Comparison of ENCODE assay signal across 22 cellular contexts in genomic region chr10:58347967-58348366, GRCh38. TPM values are rescaled to one million over a fixed set of nuclear protein-coding genes. Genes with fewer than 3 reads are reported as not detected.
DNase-seq lines count a peak whose midpoint lies in the region; ATAC-seq, FAIRE-seq and TF ChIP-seq lines count a peak whose summit lies in the region.
"Had no signal": no experiment of that assay in that cellular context is flagged by ENCODE, and none has a peak within 500 bp of the region (broad histone marks: within the 10 kb centered on the region; RNA-seq: fewer than 3 reads in every experiment).

No MANE protein-coding gene starts in this region.

- H3K27ac Mint-ChIP-seq in H9 = peak overlapping the region in 2 of 3 experiments; percentile 47 to 90; a peak in 2 of 7 replicates
- peak overlapping the region; percentile 51 for H3K27ac Mint-ChIP-seq in WTC11
- peak overlapping the region; percentile 10 to 92 (median 62) for H3K27ac Mint-ChIP-seq in naive B cell
- H3K27ac Mint-ChIP-seq: CD8-positive, alpha-beta T cell; HFFc6 had no signal

- H4K20me1 ChIP-seq in H9 (ENCODE audit: control insufficient read depth, insufficient read depth, insufficient read length) = no peaks in the 10 kb centered on the region

- peak; percentile 80 for FAIRE-seq in A549 (lab: Jason Lieb, UNC)
- FAIRE-seq: GM12892, GM18507 had no signal

- peaks cover 6% of the 10 kb centered on the region; the same call in 1 of the 2 replicates for H3K79me2 ChIP-seq in H9 (ENCODE audit: insufficient read depth, low read length)

- H3K27ac ChIP-seq in A549 = no peak overlapping the region
- no peak overlapping the region for H3K27ac ChIP-seq in H9 (ENCODE audit: insufficient read length, low read depth, low read length)
- no peak overlapping the region for H3K27ac ChIP-seq in A673 (ENCODE audit: low read depth, low read length, poor library complexity, severe bottlenecking)

- CTCF ChIA-PET in A549 (lab: Yijun Ruan, JAX) = interaction anchor here (1.7 kb wide), 1 partner anchor 48 kb away, joined by 5 read pairs; no protein-coding TSS in a partner anchor
- CTCF ChIA-PET in WTC11 (lab: Charles Lee) = no interaction called here
- CTCF ChIA-PET in A673 (lab: Charles Lee) = no interaction called here

- peak overlapping the region; percentile 24; the same call in 2 of the 3 replicates for H3K4me2 ChIP-seq in A549
- no peak overlapping the region for H3K4me2 ChIP-seq in H9 (ENCODE audit: insufficient read depth, insufficient read length, low read length)

- H3T11ph ChIP-seq in H9 (ENCODE audit: low read length) = no peak overlapping the region

- H3K9me3 ChIP-seq in A549 = no peaks in the 10 kb centered on the region
- no peaks in the 10 kb centered on the region for H3K9me3 ChIP-seq in H9 (ENCODE audit: control insufficient read depth, low read depth, low read length)
- no peaks in the 10 kb centered on the region for H3K9me3 ChIP-seq in A673 (ENCODE audit: low read depth, low read length, poor library complexity, severe bottlenecking)

- TF ChIP-seq EP300 in A549 (IDR thresholded peaks at IDR 0.05) = no peak

- H3K4me3 Mint-ChIP-seq in H9 = no peak overlapping the region
- no peak overlapping the region for H3K4me3 Mint-ChIP-seq in WTC11
- H3K4me3 Mint-ChIP-seq in naive B cell = peak overlapping the region in 1 of 8 donors; percentile 58
- H3K4me3 Mint-ChIP-seq: CD8-positive, alpha-beta T cell; HFFc6 had no signal

- no peak overlapping the region for H3K23ac ChIP-seq in H9 (ENCODE audit: insufficient read length, low read depth, low read length)

- no peak overlapping the region for H4K91ac ChIP-seq in H9 (ENCODE audit: insufficient read length, low read depth, low read length)

- ATAC-seq in A549 (no peak), WTC11 (no peak), naive B cell (ENCODE audit: low read depth in 2 of 2) (no peak), HG02623 (IDR thresholded peaks at IDR 0.05; ENCODE audit: unreplicated experiment) (no peak)
- ATAC-seq: CD8-positive, alpha-beta T cell had no signal

- no peak overlapping the region for H3K4me3 ChIP-seq in A549
- H3K4me3 ChIP-seq in A673 (ENCODE audit: low read depth, low read length, poor library complexity, severe bottlenecking) = no peak overlapping the region

- H2BK20ac ChIP-seq in H9 (ENCODE audit: low read depth, low read length, poor library complexity, severe bottlenecking) = no peak overlapping the region

- TF ChIP-seq POLR2A in A549 (IDR thresholded peaks at IDR 0.05; ENCODE audit: low read length) = no peak

- H2BK15ac ChIP-seq in H9 (ENCODE audit: low read depth, low read length) = no peak overlapping the region

- no peak overlapping the region for H4K5ac ChIP-seq in H9 (ENCODE audit: insufficient read length, low read depth, low read length)

- H2AFZ ChIP-seq in H9 (ENCODE audit: low read length) = no peak overlapping the region

- H3K56ac ChIP-seq in H9 (ENCODE audit: insufficient read length, low read depth, low read length) = no peak overlapping the region

- no peaks in the 10 kb centered on the region for H3K36me3 ChIP-seq in A673 (ENCODE audit: insufficient read depth, low read length, poor library complexity, severe bottlenecking)

- no peaks in the 10 kb centered on the region; a peak in 1 of 5 replicates for H3K9me3 Mint-ChIP-seq in H9
- no peaks in the 10 kb centered on the region for H3K9me3 Mint-ChIP-seq in WTC11
- no peaks in the 10 kb centered on the region for H3K9me3 Mint-ChIP-seq in naive B cell
- H3K9me3 Mint-ChIP-seq: CD8-positive, alpha-beta T cell; HFFc6 had no signal

- H2BK120ac ChIP-seq in H9 (ENCODE audit: low read depth, low read length, poor library complexity, severe bottlenecking) = no peak overlapping the region

- H3K36me3 Mint-ChIP-seq in H9 (ENCODE audit: insufficient read depth in 1 of 3, low read depth in 3 of 3) = peaks cover 3 to 8% (median 7%) of the 10 kb centered on the region in 3 experiments; a peak in 6 of 7 replicates
- peaks cover 10% of the 10 kb centered on the region for H3K36me3 Mint-ChIP-seq in WTC11
- peaks cover 0 to 6% of the 10 kb centered on the region in 2 donors for H3K36me3 Mint-ChIP-seq in naive B cell

- BruUV-seq in A673 (replicated peaks; lab: Mats Ljungman, UMichigan) = no TSS peak

- no peak overlapping the region for H2BK5ac ChIP-seq in H9 (ENCODE audit: insufficient read length, low read length)

- POLR2A ChIA-PET in A549 (lab: Yijun Ruan, JAX) = interaction anchor here (0.6 kb wide), 1 partner anchor 22 kb away, joined by 4 read pairs; no protein-coding TSS in a partner anchor
- POLR2A ChIA-PET in WTC11 (lab: Charles Lee) = no interaction called here
- POLR2A ChIA-PET in A673 (lab: Charles Lee; ENCODE audit: low non-redundant PET) = no interaction called here

- H4K8ac ChIP-seq in H9 (replicated peaks; ENCODE audit: insufficient read length, low read depth, low read length) = no peak overlapping the region

- H3K4me1 Mint-ChIP-seq in H9 = peaks cover 26 to 38% of the 10 kb centered on the region in 2 experiments
- peaks cover 34% of the 10 kb centered on the region for H3K4me1 Mint-ChIP-seq in WTC11
- H3K4me1 Mint-ChIP-seq in naive B cell = peaks cover 54 to 72% (median 61%) of the 10 kb centered on the region in 3 donors

- H3K27me3 ChIP-seq in H9 (ENCODE audit: insufficient read depth, low read length) = no peaks in the 10 kb centered on the region
- H3K27me3 ChIP-seq in A673 (replicated peaks; ENCODE audit: insufficient read depth, low read depth, low read length, poor library complexity) = no peaks in the 10 kb centered on the region

- no peaks in the 10 kb centered on the region for H3K27me3 Mint-ChIP-seq in H9 (ENCODE audit: low read depth)
- no peaks in the 10 kb centered on the region for H3K27me3 Mint-ChIP-seq in WTC11 (ENCODE audit: low read depth)
- no peaks in the 10 kb centered on the region for H3K27me3 Mint-ChIP-seq in naive B cell

- TF ChIP-seq RAD21 in A549 (conservative IDR thresholded peaks at IDR 0.05 in 1 of 2, IDR thresholded peaks at IDR 0.05 in 1 of 2) = no peak

- H3K9ac ChIP-seq in H9 (ENCODE audit: extremely low read depth, insufficient read length, low read length) = no peak overlapping the region

- no peak overlapping the region for H3K4ac ChIP-seq in H9 (ENCODE audit: low read depth, low read length)

- H3K79me1 ChIP-seq in H9 (ENCODE audit: insufficient read depth, low read depth, low read length, poor library complexity, severe bottlenecking) = peaks cover 3% of the 10 kb centered on the region

- 22% methylated on average over 1 of the region's 1 CpG for WGBS in A549 (ENCODE audit: missing lambda C conversion rate)
- WGBS in H9 (ENCODE audit: extremely low coverage, insufficient read length, low lambda C conversion rate) = no CpG with 5 or more reads among the region's 1 CpG

- DNase-seq in A549 (ENCODE audit: low read depth in 1 of 2, low spot score in 1 of 2) (no peak), H9 (no peak), WTC11 (ENCODE audit: low spot score) (no peak), naive B cell (no peak), A673 (ENCODE audit: low spot score) (no peak), SIG-M5 (lab: John Stamatoyannopoulos, UW) (no peak), NCI-H748 treated with DMSO at 0.1 percent for 48 hours (lab: John Stamatoyannopoulos, UW) (no peak)
- DNase-seq: 8988T; CD8-positive, alpha-beta T cell; GOT3; HFFc6; KBM-7; NCI-H1105 treated with DMSO at 0.1 percent for 48 hours; NCI-H1694; NCI-H2107; NCI-H2227 treated with DMSO at 0.1 percent for 48 hours; NCI-H510A treated with DMSO at 0.1 percent for 48 hours; OCI-M1; SHP77 had no signal

- no peak overlapping the region for H3K14ac ChIP-seq in H9 (ENCODE audit: insufficient read depth, low read length)

- intact Hi-C loops in A673 (cut with micrococcal nuclease; ENCODE audit: unreplicated experiment) = no loop called here

- H3K4me1 ChIP-seq in A549 (peaks cover 26% of the 10 kb centered on the region), H9 (ENCODE audit: insufficient read depth, low read length) (peaks cover 3% of the 10 kb centered on the region; the same call in 1 of the 2 replicates), A673 (ENCODE audit: insufficient read depth, low read length, poor library complexity, severe bottlenecking) (peaks cover 26% of the 10 kb centered on the region)

- H3K18ac ChIP-seq in H9 (ENCODE audit: insufficient read length, low read depth, low read length) = no peak overlapping the region

- no peak overlapping the region for H2AK5ac ChIP-seq in H9 (ENCODE audit: insufficient read length, low read length)

- TF ChIP-seq CTCF in A549 (IDR thresholded peaks at IDR 0.05) (no peak), H9 (conservative IDR thresholded peaks at IDR 0.05) (no peak), WTC11 (IDR thresholded peaks at IDR 0.05) (no peak), A673 (conservative IDR thresholded peaks at IDR 0.05; ENCODE audit: low read depth, low read length) (no peak)

- no peaks in the 10 kb centered on the region for H3K23me2 ChIP-seq in H9 (ENCODE audit: insufficient read length, low read depth, low read length, poor library complexity, severe bottlenecking)

- H2BK12ac ChIP-seq in H9 (ENCODE audit: insufficient read length, low read depth, low read length) = no peak overlapping the region

TF ChIP-seq in A549, 52 proteins besides CTCF, POLR2A, EP300 and RAD21 (continues in another document):
- TF ChIP-seq ZC3H11A (IDR thresholded peaks at IDR 0.05) = no peak
- TF ChIP-seq RCOR1 (IDR thresholded peaks at IDR 0.05; ENCODE audit: low read depth, low read length) = no peak
- TF ChIP-seq CBX8 (IDR thresholded peaks at IDR 0.05) = no peak

TF ChIP-seq in WTC11, 78 proteins besides CTCF, POLR2A, EP300 and RAD21 (continues in another document):
- TF ChIP-seq GTF2I (CRISPR knock-in tag; conservative IDR thresholded peaks at IDR 0.05) (no peak), ZNF416 (CRISPR knock-in tag; IDR thresholded peaks at IDR 0.05) (no peak), ZNF138 (CRISPR knock-in tag; conservative IDR thresholded peaks at IDR 0.05) (no peak), ZNF121 (CRISPR knock-in tag; IDR thresholded peaks at IDR 0.05) (no peak)

RNA-seq across cellular contexts. Expression of gene UBE2D1, which starts 13.2 kb away (rescaled TPM):
- polyA plus RNA-seq in A549 (2011; rRNA removed) (35.1 and 40.5 TPM in 2 replicates), A549 (2017; fragmentation: RNase III; extraction: RNeasy Plus Mini Kit Qiagen cat#74134 plus additional on column Dnase treatment) (16.7 to 18.1 TPM (median 17.9 TPM) in 3 replicates), naive B cell (ENCODE audit: low read depth in 6 of 6) (10 to 100 TPM; 29.5 to 44.0 (median 35.4) TPM)
- polyA plus RNA-seq in A549 (2012; cell fraction: cytosol; rRNA removed) = 9.2 and 10.8 TPM in 2 replicates
- 5.5 and 6.3 TPM in 2 replicates for polyA plus RNA-seq in A549 (2012; cell fraction: nucleus; rRNA removed)
- 6.1 and 6.3 TPM in 2 replicates for polyA minus RNA-seq in A549 (2011; rRNA and poly(A)+ RNA removed)
- total RNA-seq in H9 (2021) (26.8 and 27.7 TPM in 2 replicates), WTC11 (2021) (23.7 to 24.6 TPM (median 23.8 TPM) in 3 replicates), A673 (2021) (16.9 and 18.6 TPM in 2 replicates)

RNA-seq across cellular contexts. Expression of gene TFAM, which starts 37.2 kb away (rescaled TPM):
- polyA plus RNA-seq in A549 (2011; rRNA removed) (37.1 and 61.2 TPM in 2 replicates), A549 (2017; fragmentation: RNase III; extraction: RNeasy Plus Mini Kit Qiagen cat#74134 plus additional on column Dnase treatment) (66.9 to 74.4 TPM (median 72.1 TPM) in 3 replicates), naive B cell (ENCODE audit: low read depth in 6 of 6) (10 to 100 TPM; 54.7 to 67.5 (median 61.7) TPM)
- 27.0 and 32.8 TPM in 2 replicates for polyA plus RNA-seq in A549 (2012; cell fraction: cytosol; rRNA removed)
- polyA plus RNA-seq in A549 (2012; cell fraction: nucleus; rRNA removed) = 13.0 and 19.6 TPM in 2 replicates
- polyA minus RNA-seq in A549 (2011; rRNA and poly(A)+ RNA removed) = 16.0 and 26.3 TPM in 2 replicates
- total RNA-seq in H9 (2021) (129 and 144 TPM in 2 replicates), WTC11 (2021) (74.4 to 77.4 TPM (median 76.1 TPM) in 3 replicates), A673 (2021) (99.1 and 113 TPM in 2 replicates)
